11 cellular contexts compared by ENCODE assay signal in genomic region chr2:102144128-102144527, GRCh38. TPM values are rescaled to one million over a fixed set of nuclear protein-coding genes. Genes with fewer than 3 reads are reported as not detected.
DNase-seq lines count a peak whose midpoint lies in the region; ATAC-seq and TF ChIP-seq lines count a peak whose summit lies in the region.
"Had no signal": no experiment of that assay in that cellular context is flagged by ENCODE, and none has a peak within 500 bp of the region (broad histone marks: within the 10 kb centered on the region; RNA-seq: fewer than 3 reads in every experiment).

No MANE protein-coding gene starts in this region.

- H3K27me3 ChIP-seq in left ventricle myocardium inferior (ENCODE audit: low read depth) (no peaks in the 10 kb centered on the region), psoas muscle (ENCODE audit: insufficient read depth in 3 of 3, low read length in 2 of 3) (no peaks in the 10 kb centered on the region)

- peaks cover 19% of the 10 kb centered on the region for H3K36me3 ChIP-seq in left ventricle myocardium inferior
- no peaks in the 10 kb centered on the region for H3K36me3 ChIP-seq in psoas muscle (ENCODE audit: insufficient read depth in 1 of 2, low read depth in 1 of 2)

- TF ChIP-seq CTCF in astrocyte of the spinal cord (IDR thresholded peaks at IDR 0.05; ENCODE audit: low read depth, low read length) (no peak), left ventricle myocardium inferior (IDR thresholded peaks at IDR 0.05; ENCODE audit: borderline replicate concordance) (no peak), psoas muscle (IDR thresholded peaks at IDR 0.05) (no peak)

- H3K27ac ChIP-seq in left ventricle myocardium inferior (replicated peaks) (peak overlapping the region; percentile 93), psoas muscle (no peak overlapping the region)

- H3K9me3 ChIP-seq in left ventricle myocardium inferior (replicated peaks) (peaks cover 46% of the 10 kb centered on the region), psoas muscle (peaks cover 25% of the 10 kb centered on the region)

- in situ Hi-C loops in astrocyte of the spinal cord (cut with HindIII; ENCODE audit: low sequenced_read_pairs) = no loop called here

- ATAC-seq in psoas muscle (no peak), GM19328 (IDR thresholded peaks at IDR 0.05; ENCODE audit: unreplicated experiment) (no peak), GM21825 (IDR thresholded peaks at IDR 0.05; ENCODE audit: unreplicated experiment) (no peak)

- intact Hi-C loops in left ventricle myocardium inferior (cut with micrococcal nuclease) (no loop called here), psoas muscle (cut with DNase I) (loop anchor here in 1 of 2 donors (5.0 kb wide), 1 partner anchor 42 kb away; no protein-coding TSS in a partner anchor)

- H3K4me3 ChIP-seq in astrocyte of the spinal cord (ENCODE audit: low read depth, low read length) (peak overlapping the region; percentile 69), left ventricle myocardium inferior (peak overlapping the region; percentile 78), psoas muscle (peak overlapping the region; percentile 87)

- peak; percentile 28 for DNase-seq in AG20443 (ENCODE audit: low spot score)
- no peak for DNase-seq in astrocyte of the spinal cord (ENCODE audit: low read depth, low spot score)
- no peak for DNase-seq in left ventricle myocardium inferior
- DNase-seq in psoas muscle = no peak
- no peak for DNase-seq in GOT3 (lab: John Stamatoyannopoulos, UW)
- DNase-seq in activated CD8-positive, alpha-beta memory T cell treated with anti-CD3 and anti-CD28 coated beads, Interleukin-2, amount 50 U/mL, for 48 hours = no peak
- DNase-seq: NCI-H526 treated with DMSO at 0.1 percent for 48 hours had no signal

- 34 to 50% (median 37%) methylated on average over 4 of the region's 4 CpGs for WGBS in psoas muscle, 3 donors

- H3K4me1 ChIP-seq in left ventricle myocardium inferior = peaks cover 39% of the 10 kb centered on the region
- peaks cover 14% of the 10 kb centered on the region for H3K4me1 ChIP-seq in psoas muscle

RNA-seq across cellular contexts. Expression of gene IL1R1, which starts 1.6 kb away (rescaled TPM):
- total RNA-seq in left ventricle myocardium inferior = 22.6 TPM
- total RNA-seq in psoas muscle = 10 to 100 TPM; 15.9 to 39.8 (median 26.8) TPM
- 10 to 100 TPM; 10.4 to 14.3 (median 11.3) TPM for polyA plus RNA-seq in psoas muscle
- total RNA-seq: G401 had no signal

RNA-seq across cellular contexts. Expression of gene IL1RL2, which starts 42.7 kb away (rescaled TPM):
- total RNA-seq in left ventricle myocardium inferior (0.30 TPM), psoas muscle (under 1 TPM; 0.40 to 0.74 (median 0.56) TPM)
- under 1 TPM; 0.27 to 0.74 (median 0.30) TPM for polyA plus RNA-seq in psoas muscle
- total RNA-seq: G401, sciatic nerve had no signal
